21 cellular contexts compared by ENCODE assay signal in genomic region chr22:17443413-17444203, GRCh38.
A peak's percentile ranks its signal among the peaks of the same experiment; 100 is the strongest.
DNase-seq lines count a peak whose midpoint lies in the region; ATAC-seq and TF ChIP-seq lines count a peak whose summit lies in the region.
"Had no signal": no experiment of that assay in that cellular context is flagged by ENCODE, and none has a peak within 500 bp of the region (broad histone marks: within the 10 kb centered on the region; RNA-seq: fewer than 3 reads in every experiment).

No MANE protein-coding gene starts in this region.

- no peaks in the 10 kb centered on the region for H3K9me3 ChIP-seq in iPS-20b (ENCODE audit: insufficient read depth, low read depth, low read length)
- H3K9me3 ChIP-seq: ascending aorta, left ventricle myocardium inferior, prostate gland, transverse colon had no signal

- in situ Hi-C loops in astrocyte of the spinal cord (cut with HindIII; ENCODE audit: low sequenced_read_pairs): no loop called here

- H3K9ac ChIP-seq in iPS-20b (ENCODE audit: low read depth, low read length): 0 out of 2 replicates have a peak overlapping the region, but pooled peaks have one; percentile 5

- peaks cover 29% of the 10 kb centered on the region for H3K4me1 ChIP-seq in iPS-20b (ENCODE audit: insufficient read depth, low read length)
- H3K4me1 ChIP-seq: ascending aorta, prostate gland, transverse colon had no signal

- no peak overlapping the region for H3K27ac ChIP-seq in iPS-20b (ENCODE audit: low read length)
- H3K27ac ChIP-seq: ascending aorta, left ventricle myocardium inferior, prostate gland, transverse colon had no signal

- TF ChIP-seq CTCF in astrocyte of the spinal cord (IDR thresholded peaks at IDR 0.05; ENCODE audit: low read depth, low read length): no peak

- ATAC-seq in sciatic nerve: peak; percentile 60
- ATAC-seq: stimulated activated memory B cell treated with anti-CD40 and anti-IgM and Interleukin-4, amounts not matched to agents 10 μg/mL and 1 μg/mL and 100 μg/mL, for 72 hours had no signal

- intact Hi-C loops in sciatic nerve (cut with DNase I): no loop called here

- DNase-seq in NCI-H69 (lab: John Stamatoyannopoulos, UW) (peak; percentile 40), astrocyte of the spinal cord (ENCODE audit: low read depth, low spot score) (peak; percentile 14), sciatic nerve (ENCODE audit: low spot score) (no peak), activated gamma-delta T cell treated with Interleukin-2 at 50 U/mL for 16 hours (no peak), SHP77 (lab: John Stamatoyannopoulos, UW) (no peak)
- DNase-seq in activated CD8-positive, alpha-beta memory T cell treated with anti-CD3 and anti-CD28 coated beads, Interleukin-2, amount 50 U/mL, for 48 hours: no peak
- DNase-seq: activated gamma-delta T cell; dermis blood vessel endothelial cell; DMS79; H7; hippocampal formation; left ventricle myocardium inferior; naive B cell; RPMI8226; stimulated activated CD4-positive, alpha-beta T cell treated with anti-CD3 and anti-CD28 coated beads, Interleukin-12 subunit alpha, Interleukin-12 subunit beta, amount 100 ng/mL, for 4 hours; T-helper 1 cell; transverse colon had no signal

- H3K4me3 ChIP-seq in astrocyte of the spinal cord (ENCODE audit: low read depth, low read length) (no peak overlapping the region), iPS-20b (ENCODE audit: low read length) (no peak overlapping the region)
- H3K4me3 ChIP-seq: ascending aorta, left ventricle myocardium inferior, prostate gland, transverse colon had no signal

- H3K36me3 ChIP-seq in iPS-20b (ENCODE audit: insufficient read depth, low read depth, low read length): 0 out of 2 replicates have a peak, but pooled peaks cover 3% of the 10 kb centered on the region
- H3K36me3 ChIP-seq: ascending aorta, left ventricle myocardium inferior, prostate gland, transverse colon had no signal

- no peaks in the 10 kb centered on the region for H3K27me3 ChIP-seq in iPS-20b (ENCODE audit: insufficient read depth, low read length)
- H3K27me3 ChIP-seq: ascending aorta, transverse colon had no signal

Comparison
In these comparisons a context has a peak if more than half of its experiments do, and no peak if none do; other contexts are left out.
1. DNase-seq: peak in NCI-H69 (single experiment) and astrocyte of the spinal cord (single experiment); none in sciatic nerve (single experiment), activated gamma-delta T cell treated with Interleukin-2 at 50 U/mL for 16 hours (single experiment), SHP77 (0 of 2) and activated CD8-positive, alpha-beta memory T cell treated with anti-CD3 and anti-CD28 coated beads, Interleukin-2, amount 50 U/mL, for 48 hours (single experiment).